9 cellular contexts compared by ENCODE assay signal in the genomic region with DNA sequence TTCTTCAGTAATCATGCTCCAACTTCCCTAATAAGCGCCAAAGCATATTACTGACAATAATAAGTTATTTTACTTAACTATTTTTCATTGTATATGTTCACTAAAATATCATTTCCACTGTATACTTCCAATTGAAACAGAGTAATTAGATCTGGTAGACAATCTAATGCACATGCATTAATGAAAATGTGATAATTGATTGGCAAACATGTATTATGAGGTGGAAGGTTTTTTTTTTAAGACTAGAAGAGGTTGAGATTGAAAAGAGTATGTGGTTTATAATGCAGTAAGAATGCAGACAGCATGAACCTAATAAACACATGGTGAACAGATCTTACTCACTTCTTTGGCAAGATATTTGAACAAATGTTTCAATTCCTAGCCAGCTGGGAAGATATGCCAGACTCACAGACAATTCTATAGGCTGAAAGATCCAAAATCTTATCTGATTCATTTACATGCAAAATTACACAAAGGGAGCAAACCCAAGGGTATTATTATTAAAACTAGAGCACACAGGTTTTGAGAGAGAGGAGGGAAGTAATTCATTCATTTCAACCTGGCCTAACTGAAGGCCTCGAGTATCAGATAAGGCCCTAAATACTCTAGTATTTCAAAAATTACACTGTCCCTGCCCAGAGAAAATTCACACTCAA. TPM values are rescaled to one million over a fixed set of nuclear protein-coding genes. Genes with fewer than 3 reads are reported as not detected.
DNase-seq lines count a peak whose midpoint lies in the region; ATAC-seq lines count a peak whose summit lies in the region.
"Had no signal": no experiment of that assay in that cellular context is flagged by ENCODE, and none has a peak within 500 bp of the region (broad histone marks: within the 10 kb centered on the region; RNA-seq: fewer than 3 reads in every experiment).

No MANE protein-coding gene starts in this region.

- peaks cover 30% of the 10 kb centered on the region for H3K27me3 Mint-ChIP-seq in activated T-helper 17 cell treated with anti-CD3 and anti-CD28 coated beads, Interleukin-2, amount 50 U/mL, for 72 hours

- H3K4me1 Mint-ChIP-seq in activated T-helper 17 cell treated with anti-CD3 and anti-CD28 coated beads, Interleukin-2, amount 50 U/mL, for 72 hours: peaks cover 13% of the 10 kb centered on the region

- peaks cover 23% of the 10 kb centered on the region for H3K4me1 ChIP-seq in effector memory CD4-positive, alpha-beta T cell (ENCODE audit: control insufficient read depth, insufficient read depth, low read length, poor library complexity, severe bottlenecking)

- no peak overlapping the region for H3K27ac ChIP-seq in effector memory CD4-positive, alpha-beta T cell (ENCODE audit: insufficient read depth, low read length, poor library complexity, severe bottlenecking)

- no peak overlapping the region for H3K4me3 ChIP-seq in effector memory CD4-positive, alpha-beta T cell (ENCODE audit: insufficient read depth, low read depth, low read length, poor library complexity, severe bottlenecking)

- ATAC-seq in activated T-helper 17 cell treated with anti-CD3 and anti-CD28 coated beads, Interleukin-2, amount 50 U/mL, for 72 hours (replicated peaks): no peak
- no peak for ATAC-seq in GM19395 (IDR thresholded peaks at IDR 0.05; ENCODE audit: unreplicated experiment)

- DNase-seq in NCI-H510A treated with DMSO at 0.1 percent for 48 hours (lab: John Stamatoyannopoulos, UW) (peak; percentile 57), NCI-H510A (lab: John Stamatoyannopoulos, UW) (no peak), glomerular visceral epithelial cell (ENCODE audit: extremely low spot score) (peak; percentile 21), superior temporal gyrus (ENCODE audit: extremely low spot score) (peak; percentile 50), COLO668 (lab: John Stamatoyannopoulos, UW; ENCODE audit: unreplicated experiment) (no peak)
- DNase-seq in effector memory CD4-positive, alpha-beta T cell: no peak
- DNase-seq: retina had no signal

- H3K9me3 Mint-ChIP-seq in activated T-helper 17 cell treated with anti-CD3 and anti-CD28 coated beads, Interleukin-2, amount 50 U/mL, for 72 hours: no peaks in the 10 kb centered on the region

- H3K36me3 Mint-ChIP-seq in activated T-helper 17 cell treated with anti-CD3 and anti-CD28 coated beads, Interleukin-2, amount 50 U/mL, for 72 hours (ENCODE audit: low read depth): no peaks in the 10 kb centered on the region

- H3K36me3 ChIP-seq in effector memory CD4-positive, alpha-beta T cell (ENCODE audit: control insufficient read depth, insufficient read depth, low read length): no peaks in the 10 kb centered on the region

- peak overlapping the region; percentile 90 for H3K4me3 Mint-ChIP-seq in activated T-helper 17 cell treated with anti-CD3 and anti-CD28 coated beads, Interleukin-2, amount 50 U/mL, for 72 hours

- no peaks in the 10 kb centered on the region for H3K9me3 ChIP-seq in effector memory CD4-positive, alpha-beta T cell (ENCODE audit: control insufficient read depth, low read length)

- peaks cover 5% of the 10 kb centered on the region for H3K27me3 ChIP-seq in effector memory CD4-positive, alpha-beta T cell (replicated peaks; ENCODE audit: control insufficient read depth, insufficient read depth, low read length, poor library complexity, severe bottlenecking)

- no peak overlapping the region for H3K27ac Mint-ChIP-seq in activated T-helper 17 cell treated with anti-CD3 and anti-CD28 coated beads, Interleukin-2, amount 50 U/mL, for 72 hours

RNA-seq across cellular contexts. Expression of gene NCKAP1, which starts 2.8 kb away (rescaled TPM):
- total RNA-seq in activated T-helper 17 cell treated with anti-CD3 and anti-CD28 coated beads, Interleukin-2, amount 50 U/mL, for 72 hours: 1 to 10 TPM; 7.6 to 8.4 TPM

RNA-seq across cellular contexts. Expression of gene DUSP19, which starts 43.1 kb away (rescaled TPM):
- 1 to 10 TPM; 1.6 to 2.1 TPM for total RNA-seq in activated T-helper 17 cell treated with anti-CD3 and anti-CD28 coated beads, Interleukin-2, amount 50 U/mL, for 72 hours

Comparison
In these comparisons a context has a peak if more than half of its experiments do, and no peak if none do; other contexts are left out.
1. DNase-seq: peak in NCI-H510A treated with DMSO at 0.1 percent for 48 hours (single experiment), glomerular visceral epithelial cell (single experiment) and superior temporal gyrus (single experiment); none in NCI-H510A (single experiment), effector memory CD4-positive, alpha-beta T cell (0 of 3) and COLO668 (single experiment).